In genomic region chr2:129144082-129144791, GRCh38 we compare ENCODE assay signal across 23 cellular contexts.
DNase-seq lines count a peak whose midpoint lies in the region; ATAC-seq, FAIRE-seq and TF ChIP-seq lines count a peak whose summit lies in the region.
"Had no signal": no experiment of that assay in that cellular context is flagged by ENCODE, and none has a peak within 500 bp of the region (broad histone marks: within the 10 kb centered on the region; RNA-seq: fewer than 3 reads in every experiment).

No MANE protein-coding gene starts in this region.

- H3K9me3 ChIP-seq in HepG2 (ENCODE audit: low read length) (peaks cover 4% of the 10 kb centered on the region; the same call in 1 of the 2 replicates), testis (no peaks in the 10 kb centered on the region), heart right ventricle (peaks cover 0 to 13% (median 8%) of the 10 kb centered on the region in 11 donors)
- H3K9me3 ChIP-seq: BE2C had no signal

- no peaks in the 10 kb centered on the region for H3K79me2 ChIP-seq in HepG2 (ENCODE audit: insufficient read depth, low read length)

- peaks cover 0 to 17% of the 10 kb centered on the region in 2 experiments; a peak in 2 of 5 replicates for H3K27me3 ChIP-seq in HepG2 (ENCODE audit: control insufficient read depth in 1 of 2, insufficient read depth in 2 of 2, low read length in 2 of 2)
- no peaks in the 10 kb centered on the region for H3K27me3 ChIP-seq in testis
- H3K27me3 ChIP-seq in heart right ventricle: peaks cover 0 to 4% (median 0%) of the 10 kb centered on the region in 7 donors
- H3K27me3 ChIP-seq: BE2C had no signal

- no peaks in the 10 kb centered on the region for H3K36me3 Mint-ChIP-seq in endothelial cell (ENCODE audit: low read depth, unreplicated experiment)
- H3K36me3 Mint-ChIP-seq: CD4-positive, CD25-positive, alpha-beta regulatory T cell; CD8-positive, alpha-beta memory T cell; IgD-negative memory B cell had no signal

- ATAC-seq in HepG2 (no peak), heart right ventricle (no peak)
- ATAC-seq: GM12878, HCT116 had no signal

- H3K36me3 ChIP-seq in HepG2 (replicated peaks in 1 of 2; ENCODE audit: control insufficient read depth in 1 of 2, insufficient read depth in 2 of 2, low read length in 2 of 2): no peaks in the 10 kb centered on the region
- H3K36me3 ChIP-seq in testis (ENCODE audit: low read depth, missing control alignments): no peaks in the 10 kb centered on the region
- no peaks in the 10 kb centered on the region for H3K36me3 ChIP-seq in heart right ventricle
- H3K36me3 ChIP-seq: BE2C had no signal

- intact Hi-C loops in HepG2 (cut with micrococcal nuclease; ENCODE audit: unreplicated experiment) (no loop called here), testis (cut with DNase I; ENCODE audit: low total_unique reads) (no loop called here), heart right ventricle (cut with DNase I) (no loop called here)

- TF ChIP-seq EP300 in HepG2 (IDR thresholded peaks at IDR 0.05; ENCODE audit: low read depth in 2 of 2, low read length in 2 of 2): no peak
- no peak for TF ChIP-seq EP300 in HepG2 (CRISPR knock-in tag; IDR thresholded peaks at IDR 0.05; ENCODE audit: borderline replicate concordance)

- no peak overlapping the region for H3K4me2 ChIP-seq in HepG2 (ENCODE audit: low read depth, low read length)

- H2AFZ ChIP-seq in HepG2 (ENCODE audit: low read length): no peak overlapping the region

- H3K9me3 Mint-ChIP-seq in endothelial cell (ENCODE audit: unreplicated experiment): no peaks in the 10 kb centered on the region

- WGBS in HepG2 (ENCODE audit: low lambda C conversion rate): 66% methylated on average over 32 of the region's 42 CpGs
- WGBS in testis, 2 donors: 62 to 86% methylated on average over 14 to 27 of the region's 42 CpGs
- 94 to 95% methylated on average over 41 to 42 of the region's 42 CpGs for WGBS in heart right ventricle, 2 donors

- in situ Hi-C loops in SK-MEL-5 (cut with HindIII; ENCODE audit: low pct_unique_long_range_greater_than_20kb, low sequenced_read_pairs) (no loop called here), HepG2 (cut with HindIII; ENCODE audit: extremely low pct_ligation_motif_present, low pct_unique_long_range_greater_than_20kb) (no loop called here)

- peaks cover 3% of the 10 kb centered on the region for H3K4me1 Mint-ChIP-seq in endothelial cell (ENCODE audit: unreplicated experiment)
- H3K4me1 Mint-ChIP-seq: CD4-positive, CD25-positive, alpha-beta regulatory T cell; CD8-positive, alpha-beta memory T cell; IgD-negative memory B cell had no signal

- TF ChIP-seq POLR2A in HepG2 (IDR thresholded peaks at IDR 0.05; ENCODE audit: insufficient read depth in 1 of 2, low read depth in 2 of 2, low read length in 2 of 2) (no peak), testis (IDR thresholded peaks at IDR 0.05) (no peak)

- no peak overlapping the region for H3K27ac Mint-ChIP-seq in endothelial cell (ENCODE audit: unreplicated experiment)
- H3K27ac Mint-ChIP-seq: CD4-positive, CD25-positive, alpha-beta regulatory T cell; CD8-positive, alpha-beta memory T cell; HFFc6; IgD-negative memory B cell had no signal

- no peak for TF ChIP-seq RAD21 in HepG2 (CRISPR knock-in tag; IDR thresholded peaks at IDR 0.05)

- no peaks in the 10 kb centered on the region for H3K4me1 ChIP-seq in HepG2 (ENCODE audit: insufficient read depth, low read length)
- H3K4me1 ChIP-seq in testis: no peaks in the 10 kb centered on the region
- H3K4me1 ChIP-seq in heart right ventricle: no peaks in the 10 kb centered on the region
- H3K4me1 ChIP-seq: BE2C had no signal

- H3K4me3 ChIP-seq in HepG2 (replicated peaks in 1 of 3; ENCODE audit: insufficient read depth in 1 of 3, low read depth in 2 of 3, low read length in 3 of 3) (no peak overlapping the region), testis (peak overlapping the region; percentile 31 to 55), heart right ventricle (no peak overlapping the region)
- H3K4me3 ChIP-seq: GM12878 had no signal

- no peak for FAIRE-seq in HepG2 (lab: Jason Lieb, UNC)
- FAIRE-seq: GM12878, HTR-8/SVneo had no signal

- POLR2A ChIA-PET in HepG2 (lab: Yijun Ruan, JAX): no interaction called here

- no peak overlapping the region for H3K4me3 Mint-ChIP-seq in endothelial cell (ENCODE audit: unreplicated experiment)
- H3K4me3 Mint-ChIP-seq: CD4-positive, CD25-positive, alpha-beta regulatory T cell; CD8-positive, alpha-beta memory T cell; HFFc6; IgD-negative memory B cell had no signal

- H3K27ac ChIP-seq in HepG2 (ENCODE audit: extremely low read length, insufficient read depth, low read length): no peak overlapping the region
- no peak overlapping the region for H3K27ac ChIP-seq in testis
- no peak overlapping the region for H3K27ac ChIP-seq in heart right ventricle
- H3K27ac ChIP-seq: HL-60 had no signal

- no peaks in the 10 kb centered on the region for H4K20me1 ChIP-seq in HepG2 (ENCODE audit: insufficient read depth, low read length)

- DNase-seq in ELF-1 (ENCODE audit: low read depth, low spot score): peak; percentile 5
- DNase-seq in SK-MEL-5 (ENCODE audit: low read depth, low spot score): peak; percentile 1
- DNase-seq in HepG2 (ENCODE audit: low spot score): no peak
- DNase-seq in testis: peak; percentile 85
- DNase-seq in endothelial cell (ENCODE audit: low spot score): no peak
- no peak for DNase-seq in activated CD4-positive, alpha-beta T cell treated with anti-CD3 and anti-CD28 coated beads, Interleukin-2, amount 50 U/mL, for 48 hours
- no peak for DNase-seq in activated CD4-positive, alpha-beta T cell treated with anti-CD3 and anti-CD28 coated beads for 4 hours
- DNase-seq in heart right ventricle: no peak
- DNase-seq: BE2C; C1 segment of cervical spinal cord; CD4-positive, CD25-positive, alpha-beta regulatory T cell; CD8-positive, alpha-beta memory T cell; COR-L47; DMS79 treated with DMSO at 0.1 percent for 48 hours; GOT3; H7; HFFc6; KG1 had no signal

- BruUV-seq in HepG2 (replicated peaks; lab: Mats Ljungman, UMichigan): no TSS peak

- H3K27me3 Mint-ChIP-seq in endothelial cell (ENCODE audit: unreplicated experiment): no peaks in the 10 kb centered on the region
- H3K27me3 Mint-ChIP-seq: CD4-positive, CD25-positive, alpha-beta regulatory T cell; IgD-negative memory B cell had no signal

- TF ChIP-seq CTCF in HepG2 (CRISPR knock-in tag; IDR thresholded peaks at IDR 0.05): no peak
- TF ChIP-seq CTCF in testis (IDR thresholded peaks at IDR 0.05): no peak
- no peak for TF ChIP-seq CTCF in endothelial cell (IDR thresholded peaks at IDR 0.05; ENCODE audit: unreplicated experiment)
- no peak for TF ChIP-seq CTCF in heart right ventricle (IDR thresholded peaks at IDR 0.05)

- no peak overlapping the region for H3K9ac ChIP-seq in HepG2 (ENCODE audit: insufficient read depth, low read depth, low read length)

- CTCF ChIA-PET in HepG2 (lab: Yijun Ruan, JAX; ENCODE audit: low intra/inter-chr PET ratio, low total read pairs): no interaction called here

TF ChIP-seq in HepG2, 621 proteins besides CTCF, POLR2A, EP300 and RAD21:
- TF ChIP-seq SSRP1 (CRISPR knock-in tag; IDR thresholded peaks at IDR 0.05) (no peak), HHEX (CRISPR knock-in tag; IDR thresholded peaks at IDR 0.05) (no peak), NFYB (CRISPR knock-in tag; IDR thresholded peaks at IDR 0.05) (0 out of 2 replicates have a peak, but pooled peaks have one; percentile 32)

Comparison
In these comparisons a context has a peak if more than half of its experiments do, and no peak if none do; other contexts are left out.
1. DNase-seq: peak in ELF-1 (single experiment), SK-MEL-5 (single experiment) and testis (single experiment); none in HepG2 (single experiment), endothelial cell (single experiment), activated CD4-positive, alpha-beta T cell treated with anti-CD3 and anti-CD28 coated beads, Interleukin-2, amount 50 U/mL, for 48 hours (0 of 2), activated CD4-positive, alpha-beta T cell treated with anti-CD3 and anti-CD28 coated beads for 4 hours (0 of 2) and heart right ventricle (0 of 2).
2. H3K4me3 ChIP-seq: peak in testis (2 of 2); none in HepG2 (0 of 3) and heart right ventricle (0 of 10).